Comparison of ENCODE assay signal across 1 cellular context in the genomic region with DNA sequence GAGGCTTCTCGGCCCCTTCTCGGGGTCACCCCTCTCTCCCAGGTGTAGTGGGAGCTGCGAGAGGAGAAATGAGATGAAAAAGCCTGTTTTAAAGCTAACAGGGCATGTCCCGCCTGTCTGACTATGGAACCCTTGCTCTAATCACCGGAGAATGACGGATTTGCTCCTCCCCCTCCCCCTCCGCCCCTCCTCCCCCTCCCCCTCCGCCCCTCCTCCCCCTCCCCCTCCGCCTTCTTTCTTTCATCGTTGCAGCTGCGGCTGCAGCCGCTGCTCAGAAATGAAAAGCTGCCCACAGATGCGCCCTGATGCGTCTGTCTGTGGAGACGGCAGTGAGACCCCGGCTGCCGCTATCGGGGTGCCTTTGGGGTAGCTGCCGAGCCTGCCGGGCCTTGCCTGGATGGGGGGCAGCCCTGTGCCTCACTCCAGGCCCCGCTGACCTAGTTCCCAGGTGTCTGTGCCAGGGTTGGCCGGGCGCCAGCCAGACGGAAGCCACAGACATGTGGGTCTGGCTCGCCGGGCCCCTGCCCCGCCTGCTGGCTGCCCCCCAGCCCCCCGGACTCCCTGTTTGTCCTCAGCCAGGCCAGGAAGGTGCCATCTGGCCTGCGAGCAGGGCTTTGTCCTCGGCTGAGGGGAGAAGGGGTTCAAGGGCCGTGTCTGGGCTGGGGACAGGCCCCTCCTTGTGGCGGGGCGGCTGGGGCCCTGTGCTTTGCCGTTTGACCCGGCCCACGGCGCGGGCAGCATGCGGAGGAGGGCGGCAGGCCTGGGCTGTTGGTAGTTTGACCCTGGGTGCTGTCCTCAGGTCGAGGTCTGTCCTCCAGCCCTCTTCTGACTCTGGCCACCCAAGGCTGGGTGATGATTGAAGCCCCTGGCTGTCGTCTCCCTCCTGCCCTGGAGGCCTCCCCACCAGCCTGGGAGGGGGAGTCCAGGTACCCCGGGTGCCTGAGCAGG.
TF ChIP-seq lines count a peak whose summit lies in the region.

No MANE protein-coding gene starts in this region.

TF ChIP-seq in IMR-90, 13 proteins besides CTCF, POLR2A, EP300 and RAD21 (continued from another document):
- TF ChIP-seq, protein P1, sequence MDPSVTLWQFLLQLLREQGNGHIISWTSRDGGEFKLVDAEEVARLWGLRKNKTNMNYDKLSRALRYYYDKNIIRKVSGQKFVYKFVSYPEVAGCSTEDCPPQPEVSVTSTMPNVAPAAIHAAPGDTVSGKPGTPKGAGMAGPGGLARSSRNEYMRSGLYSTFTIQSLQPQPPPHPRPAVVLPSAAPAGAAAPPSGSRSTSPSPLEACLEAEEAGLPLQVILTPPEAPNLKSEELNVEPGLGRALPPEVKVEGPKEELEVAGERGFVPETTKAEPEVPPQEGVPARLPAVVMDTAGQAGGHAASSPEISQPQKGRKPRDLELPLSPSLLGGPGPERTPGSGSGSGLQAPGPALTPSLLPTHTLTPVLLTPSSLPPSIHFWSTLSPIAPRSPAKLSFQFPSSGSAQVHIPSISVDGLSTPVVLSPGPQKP (IDR thresholded peaks at IDR 0.05; ENCODE audit: borderline replicate concordance, low read depth, low read length): no peak
- TF ChIP-seq MAFK (IDR thresholded peaks at IDR 0.05; ENCODE audit: low read depth, low read length): no peak
- TF ChIP-seq MAZ (IDR thresholded peaks at IDR 0.05; ENCODE audit: borderline replicate concordance, low read depth, low read length): no peak
- no peak for TF ChIP-seq MXI1 (IDR thresholded peaks at IDR 0.05; ENCODE audit: borderline replicate concordance, low read depth, low read length)
- TF ChIP-seq FOS (IDR thresholded peaks at IDR 0.05; ENCODE audit: low read depth, low read length): no peak
- TF ChIP-seq, protein P2, sequence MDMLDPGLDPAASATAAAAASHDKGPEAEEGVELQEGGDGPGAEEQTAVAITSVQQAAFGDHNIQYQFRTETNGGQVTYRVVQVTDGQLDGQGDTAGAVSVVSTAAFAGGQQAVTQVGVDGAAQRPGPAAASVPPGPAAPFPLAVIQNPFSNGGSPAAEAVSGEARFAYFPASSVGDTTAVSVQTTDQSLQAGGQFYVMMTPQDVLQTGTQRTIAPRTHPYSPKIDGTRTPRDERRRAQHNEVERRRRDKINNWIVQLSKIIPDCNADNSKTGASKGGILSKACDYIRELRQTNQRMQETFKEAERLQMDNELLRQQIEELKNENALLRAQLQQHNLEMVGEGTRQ (IDR thresholded peaks at IDR 0.05; ENCODE audit: low read depth, low read length): no peak
- TF ChIP-seq CEBPB (IDR thresholded peaks at IDR 0.05; ENCODE audit: low read depth, low read length): no peak
- no peak for TF ChIP-seq BHLHE40 (IDR thresholded peaks at IDR 0.05; ENCODE audit: low read depth, low read length)
